ENCODE assay signal across 1 cellular context in the genomic region with DNA sequence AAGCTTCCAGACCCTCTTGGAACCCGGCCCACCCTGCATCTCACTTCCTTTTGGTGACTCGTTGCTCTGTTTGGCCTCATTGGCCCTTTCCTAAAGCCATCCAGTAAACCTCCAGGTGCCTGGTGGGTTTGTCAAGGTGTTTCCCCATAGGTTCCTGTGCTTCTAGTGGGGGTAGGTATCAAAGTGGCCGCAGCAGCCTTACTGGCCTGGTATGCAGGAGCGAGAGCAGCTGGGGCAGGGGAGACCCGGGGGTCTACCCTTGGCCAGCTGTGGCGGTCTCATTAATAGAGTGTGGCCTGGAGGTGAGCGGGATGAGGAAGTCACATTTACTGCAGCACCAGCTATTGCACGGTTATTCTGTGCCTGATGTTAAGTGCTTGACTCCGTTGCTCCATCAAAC.
TF ChIP-seq lines count a peak whose summit lies in the region.

No MANE protein-coding gene starts in this region.

TF ChIP-seq in IMR-90, 13 proteins besides CTCF, POLR2A, EP300 and RAD21:
- TF ChIP-seq, protein P1, sequence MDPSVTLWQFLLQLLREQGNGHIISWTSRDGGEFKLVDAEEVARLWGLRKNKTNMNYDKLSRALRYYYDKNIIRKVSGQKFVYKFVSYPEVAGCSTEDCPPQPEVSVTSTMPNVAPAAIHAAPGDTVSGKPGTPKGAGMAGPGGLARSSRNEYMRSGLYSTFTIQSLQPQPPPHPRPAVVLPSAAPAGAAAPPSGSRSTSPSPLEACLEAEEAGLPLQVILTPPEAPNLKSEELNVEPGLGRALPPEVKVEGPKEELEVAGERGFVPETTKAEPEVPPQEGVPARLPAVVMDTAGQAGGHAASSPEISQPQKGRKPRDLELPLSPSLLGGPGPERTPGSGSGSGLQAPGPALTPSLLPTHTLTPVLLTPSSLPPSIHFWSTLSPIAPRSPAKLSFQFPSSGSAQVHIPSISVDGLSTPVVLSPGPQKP (IDR thresholded peaks at IDR 0.05; ENCODE audit: borderline replicate concordance, low read depth, low read length) = no peak
- TF ChIP-seq CEBPB (IDR thresholded peaks at IDR 0.05; ENCODE audit: low read depth, low read length) (no peak), RCOR1 (IDR thresholded peaks at IDR 0.05; ENCODE audit: insufficient replicate concordance, low read length) (no peak), SMC3 (IDR thresholded peaks at IDR 0.05; ENCODE audit: low read depth, low read length) (no peak), CHD1 (IDR thresholded peaks at IDR 0.05; ENCODE audit: low read depth, low read length) (no peak), FOS (IDR thresholded peaks at IDR 0.05; ENCODE audit: low read depth, low read length) (no peak), NFE2L2 (IDR thresholded peaks at IDR 0.05; ENCODE audit: low read depth, low read length) (no peak), RFX5 (IDR thresholded peaks at IDR 0.05; ENCODE audit: low read depth, low read length) (no peak), MXI1 (IDR thresholded peaks at IDR 0.05; ENCODE audit: borderline replicate concordance, low read depth, low read length) (no peak), MAFK (IDR thresholded peaks at IDR 0.05; ENCODE audit: low read depth, low read length) (no peak), BHLHE40 (IDR thresholded peaks at IDR 0.05; ENCODE audit: low read depth, low read length) (no peak)
- TF ChIP-seq, protein P2, sequence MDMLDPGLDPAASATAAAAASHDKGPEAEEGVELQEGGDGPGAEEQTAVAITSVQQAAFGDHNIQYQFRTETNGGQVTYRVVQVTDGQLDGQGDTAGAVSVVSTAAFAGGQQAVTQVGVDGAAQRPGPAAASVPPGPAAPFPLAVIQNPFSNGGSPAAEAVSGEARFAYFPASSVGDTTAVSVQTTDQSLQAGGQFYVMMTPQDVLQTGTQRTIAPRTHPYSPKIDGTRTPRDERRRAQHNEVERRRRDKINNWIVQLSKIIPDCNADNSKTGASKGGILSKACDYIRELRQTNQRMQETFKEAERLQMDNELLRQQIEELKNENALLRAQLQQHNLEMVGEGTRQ (IDR thresholded peaks at IDR 0.05; ENCODE audit: low read depth, low read length) = no peak
TF ChIP-seq in IMR-90: peak in this region for 0.
